Comparison of ENCODE assay signal across 8 cellular contexts in the genomic region with DNA sequence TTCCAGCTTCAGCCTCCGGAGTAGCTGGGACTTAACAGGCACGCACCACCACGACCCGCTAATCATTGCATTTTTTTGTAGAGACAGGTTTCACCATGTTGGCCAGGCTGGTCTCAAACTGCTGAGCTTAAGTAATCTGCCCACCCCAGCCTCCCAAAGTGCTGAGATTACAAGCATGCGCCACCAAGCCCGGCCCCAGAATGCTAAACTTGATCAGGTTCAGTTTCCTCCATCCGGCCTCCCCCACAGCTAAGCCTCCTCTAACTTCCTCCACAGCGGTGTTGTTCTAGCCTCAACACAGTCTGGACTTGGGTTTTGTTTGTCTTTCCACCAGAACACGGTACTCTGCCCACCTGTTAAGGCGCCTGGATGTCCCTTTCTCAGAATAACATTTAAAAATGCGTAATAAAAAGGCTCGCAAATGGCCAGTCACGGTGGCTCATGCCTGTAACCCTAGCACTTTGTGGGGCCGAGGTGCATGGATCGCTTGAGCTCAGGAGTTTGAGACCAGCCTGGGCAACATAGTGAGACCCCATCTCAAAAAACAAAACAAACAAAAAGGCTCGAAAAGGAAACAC. TPM values are rescaled to one million over a fixed set of nuclear protein-coding genes. Genes with fewer than 3 reads are reported as not detected.
DNase-seq lines count a peak whose midpoint lies in the region; ATAC-seq, FAIRE-seq and TF ChIP-seq lines count a peak whose summit lies in the region.

No MANE protein-coding gene starts in this region.

- peak overlapping the region; percentile 98 for H3K4me2 ChIP-seq in Loucy (ENCODE audit: low read depth, low read length, poor library complexity, severe bottlenecking)
- peak overlapping the region; percentile 94 for H3K4me2 ChIP-seq in K562 (ENCODE audit: insufficient read depth, low read length)

- ATAC-seq in K562: peak; percentile 18
- ATAC-seq in sciatic nerve: no peak
- no peak for ATAC-seq in HG02642 (IDR thresholded peaks at IDR 0.05; ENCODE audit: poor library complexity, unreplicated experiment)

- H3K27me3 Mint-ChIP-seq in activated CD4-positive, alpha-beta T cell treated with anti-CD3 and anti-CD28 coated beads, Interleukin-2, amount 10 ng/mL, durations not matched to agents 7 days and 5 days: no peaks in the 10 kb centered on the region

- H3K9me1 ChIP-seq in K562 (ENCODE audit: control insufficient read depth, insufficient read depth, low read length): peaks cover 8% of the 10 kb centered on the region

- peaks cover 19% of the 10 kb centered on the region; the same call in 1 of the 2 replicates for H3K36me3 ChIP-seq in Loucy (ENCODE audit: insufficient read depth, low read length)
- peaks cover 47% of the 10 kb centered on the region for H3K36me3 ChIP-seq in K562 (ENCODE audit: control insufficient read depth, insufficient read depth, low read length)
- H3K36me3 ChIP-seq in thyroid gland: peaks cover 15 to 18% of the 10 kb centered on the region in 2 donors

- FAIRE-seq in K562 (lab: Jason Lieb, UNC): peak; percentile 63

- POLR2A ChIA-PET in activated CD4-positive, alpha-beta T cell treated with anti-CD3 and anti-CD28 coated beads, Interleukin-2, amount 10 ng/mL, durations not matched to agents 7 days and 5 days (lab: Charles Lee): no interaction called here
- POLR2A ChIA-PET in K562 (lab: Yijun Ruan, JAX): interaction anchor here (0.6 to 1.4 kb wide), 7 partner anchors 19 to 203 kb away, joined by 3 to 6 read pairs (median 3); partner anchors contain the start of gene LIN9

- peaks cover 55% of the 10 kb centered on the region for H3K4me1 Mint-ChIP-seq in activated CD4-positive, alpha-beta T cell treated with anti-CD3 and anti-CD28 coated beads, Interleukin-2, amount 10 ng/mL, durations not matched to agents 7 days and 5 days

- in situ Hi-C loops in K562 (cut with MboI): no loop called here

- TF ChIP-seq POLR2A in K562 (conservative IDR thresholded peaks at IDR 0.05) (no peak), thyroid gland (IDR thresholded peaks at IDR 0.05) (no peak)

- H2AFZ ChIP-seq in Loucy (ENCODE audit: low read length) (no peak overlapping the region), K562 (ENCODE audit: low read depth, low read length) (no peak overlapping the region)

- intact Hi-C loops in K562 (cut with micrococcal nuclease) (loop anchor here (5.0 kb wide), 2 partner anchors 98 to 203 kb away; partner anchors contain the start of gene LIN9), sciatic nerve (cut with DNase I) (no loop called here), thyroid gland (cut with DNase I) (no loop called here)

- H3K9ac ChIP-seq in Loucy (ENCODE audit: low read depth, low read length, poor library complexity, severe bottlenecking) (peak overlapping the region; percentile 92), K562 (ENCODE audit: insufficient read depth in 1 of 2, low read depth in 2 of 2, low read length in 2 of 2) (peak overlapping the region; percentile 76 to 87)

- H3K4me1 ChIP-seq in Loucy (ENCODE audit: insufficient read depth, low read length, poor library complexity, severe bottlenecking) (peaks cover 53% of the 10 kb centered on the region), K562 (replicated peaks in 1 of 2; ENCODE audit: control insufficient read depth in 2 of 2, insufficient read depth in 2 of 2, low read length in 2 of 2) (peaks cover 33 to 34% of the 10 kb centered on the region in 2 experiments), thyroid gland (peaks cover 27 to 37% of the 10 kb centered on the region in 2 donors)

- H3F3A ChIP-seq in Loucy (ENCODE audit: low read depth): no peaks in the 10 kb centered on the region

- H3K27ac Mint-ChIP-seq in activated CD4-positive, alpha-beta T cell treated with anti-CD3 and anti-CD28 coated beads, Interleukin-2, amount 10 ng/mL, durations not matched to agents 7 days and 5 days: peak overlapping the region; percentile 93

- H3K79me2 ChIP-seq in Loucy (ENCODE audit: insufficient read depth, low read length) (peaks cover 70% of the 10 kb centered on the region), K562 (ENCODE audit: control insufficient read depth, insufficient read depth, low read length) (peaks cover 67% of the 10 kb centered on the region)

- H3K9me3 ChIP-seq in Loucy (ENCODE audit: insufficient read depth, low read depth, low read length): no peaks in the 10 kb centered on the region
- no peaks in the 10 kb centered on the region for H3K9me3 ChIP-seq in K562 (replicated peaks; ENCODE audit: control insufficient read depth, insufficient read depth, low read depth, low read length)
- no peaks in the 10 kb centered on the region for H3K9me3 ChIP-seq in thyroid gland

- TF ChIP-seq CTCF in Loucy (conservative IDR thresholded peaks at IDR 0.05; ENCODE audit: low read length) (no peak), K562 (IDR thresholded peaks at IDR 0.05 in 2 of 3, conservative IDR thresholded peaks at IDR 0.05 in 1 of 3; ENCODE audit: insufficient read depth in 2 of 3, low read depth in 1 of 3, low read length in 3 of 3) (no peak), thyroid gland (IDR thresholded peaks at IDR 0.05) (no peak)

- no peak for TF ChIP-seq EP300 in K562 (IDR thresholded peaks at IDR 0.05; ENCODE audit: low read length)

- H3K9me2 ChIP-seq in Loucy (replicated peaks; ENCODE audit: low read depth, low read length): no peaks in the 10 kb centered on the region

- no peaks in the 10 kb centered on the region for H3K27me3 ChIP-seq in Loucy (ENCODE audit: insufficient read depth, low read length, poor library complexity, severe bottlenecking)
- no peaks in the 10 kb centered on the region for H3K27me3 ChIP-seq in K562 (ENCODE audit: control insufficient read depth in 2 of 2, insufficient read depth in 2 of 2, low read length in 2 of 2)
- H3K27me3 ChIP-seq in thyroid gland: no peaks in the 10 kb centered on the region

- peaks cover 69% of the 10 kb centered on the region for H4K20me1 ChIP-seq in Loucy (ENCODE audit: insufficient read depth, low read length, poor library complexity, severe bottlenecking)
- H4K20me1 ChIP-seq in K562 (replicated peaks; ENCODE audit: control insufficient read depth, insufficient read depth, low read length): peaks cover 26% of the 10 kb centered on the region

- H3K27ac ChIP-seq in K562 (ENCODE audit: extremely low read depth, low read depth, low read length) (peak overlapping the region; percentile 12; the same call in 1 of the 3 replicates), thyroid gland (no peak overlapping the region)

- no TSS peak for BruUV-seq in K562 (replicated peaks; lab: Mats Ljungman, UMichigan)

- no peaks in the 10 kb centered on the region for H3K9me3 Mint-ChIP-seq in activated CD4-positive, alpha-beta T cell treated with anti-CD3 and anti-CD28 coated beads, Interleukin-2, amount 10 ng/mL, durations not matched to agents 7 days and 5 days

- H3K4me3 Mint-ChIP-seq in activated CD4-positive, alpha-beta T cell treated with anti-CD3 and anti-CD28 coated beads, Interleukin-2, amount 10 ng/mL, durations not matched to agents 7 days and 5 days: peak overlapping the region; percentile 88

- peaks cover 23% of the 10 kb centered on the region for H3K36me3 Mint-ChIP-seq in activated CD4-positive, alpha-beta T cell treated with anti-CD3 and anti-CD28 coated beads, Interleukin-2, amount 10 ng/mL, durations not matched to agents 7 days and 5 days (ENCODE audit: low read depth)

- no peak; a peak in 1 of 4 replicates for TF ChIP-seq RAD21 in K562 (CRISPR knock-in tag; conservative IDR thresholded peaks at IDR 0.05 in 1 of 2, IDR thresholded peaks at IDR 0.05 in 1 of 2)

- H3K4me3 ChIP-seq in Loucy (ENCODE audit: low read length, poor library complexity, severe bottlenecking) (peak overlapping the region; percentile 91), K562 (peak overlapping the region; percentile 78; the same call in 1 of the 2 replicates), thyroid gland (replicated peaks in 1 of 3) (no peak overlapping the region)

- peak; percentile 39 for DNase-seq in activated CD4-positive, alpha-beta T cell treated with anti-CD3 and anti-CD28 coated beads, Interleukin-2, amount 10 ng/mL, durations not matched to agents 7 days and 5 days
- DNase-seq in activated CD4-positive, alpha-beta T cell treated with anti-CD3 and anti-CD28 coated beads for 4 hours: no peak
- DNase-seq in K562 (ENCODE audit: extremely low read depth in 1 of 4, low spot score in 3 of 4): peak in 2 of 4 experiments; percentile 58 to 72
- DNase-seq in sciatic nerve (ENCODE audit: low spot score): peak; percentile 45
- no peak for DNase-seq in thyroid gland
- no peak for DNase-seq in inferior parietal cortex (ENCODE audit: extremely low spot score)

- CTCF ChIA-PET in activated CD4-positive, alpha-beta T cell treated with anti-CD3 and anti-CD28 coated beads, Interleukin-2, amount 10 ng/mL, durations not matched to agents 7 days and 5 days (lab: Charles Lee): interaction anchor here (0.7 to 5.0 kb wide), 7 partner anchors 11 to 72 kb away, joined by 3 to 22 read pairs (median 4); no protein-coding TSS in a partner anchor
- CTCF ChIA-PET in K562 (lab: Yijun Ruan, JAX; ENCODE audit: low intra/inter-chr PET ratio): no interaction called here

- WGBS in K562 (ENCODE audit: insufficient coverage, low coverage, missing lambda C conversion rate): 4% methylated on average over 16 of the region's 16 CpGs
- WGBS in thyroid gland, 2 donors: 78 to 79% methylated on average over 16 of the region's 16 CpGs

RNA-seq across cellular contexts. Expression of gene PARP1, which starts 2.4 kb away (rescaled TPM):
- total RNA-seq in activated CD4-positive, alpha-beta T cell treated with anti-CD3 and anti-CD28 coated beads, Interleukin-2, amount 10 ng/mL, durations not matched to agents 7 days and 5 days: 100 to 1,000 TPM; 167 to 187 TPM
- total RNA-seq in K562 (2011; cell fraction: chromatin; rRNA removed; ENCODE audit: low replicate concordance): 139 and 225 TPM in 2 replicates
- total RNA-seq in K562 (2011; cell fraction: nucleolus; rRNA removed): 160 and 161 TPM in 2 replicates
- 144 and 147 TPM in 2 replicates for total RNA-seq in K562 (2011; cell fraction: nucleoplasm; rRNA removed)
- total RNA-seq in K562 (2014; rRNA removed): 300 and 416 TPM in 2 replicates
- 187 and 203 TPM in 2 replicates for total RNA-seq in K562 (2014; rRNA removed; fragmentation: Illumina TruSeq; extraction: Trizol)
- 216 and 225 TPM in 2 replicates for total RNA-seq in K562 (2015; rRNA removed; fragmentation: Illumina TruSeq; extraction: Trizol)
- total RNA-seq in K562 (2021): 245 and 279 TPM in 2 replicates
- 250 and 286 TPM in 2 replicates for polyA plus RNA-seq in K562 (2011; rRNA removed)
- 274 and 360 TPM in 2 replicates for polyA plus RNA-seq in K562 (2011; cell fraction: cytosol; rRNA removed)
- polyA plus RNA-seq in K562 (2011; cell fraction: nucleus; rRNA removed): 178 and 198 TPM in 2 replicates
- 145 and 231 TPM in 2 replicates for polyA plus RNA-seq in K562 (2012)
- polyA plus RNA-seq in K562 (2014; fragmentation: Illumina TruSeq; extraction: Trizol): 262 and 306 TPM in 2 replicates
- polyA plus RNA-seq in K562 (2014; fragmentation: Nextera tagmentation; extraction: Ambion mirVana): 100 to 1,000 TPM; 121 to 211 TPM
- 272 and 273 TPM in 2 replicates for polyA plus RNA-seq in K562 (2014; rRNA removed)
- 294 and 321 TPM in 2 replicates for polyA minus RNA-seq in K562 (2011; rRNA and poly(A)+ RNA removed)
- polyA minus RNA-seq in K562 (2011; cell fraction: cytosol; rRNA and poly(A)+ RNA removed): 158 and 169 TPM in 2 replicates
- 96.9 and 122 TPM in 2 replicates for polyA minus RNA-seq in K562 (2011; cell fraction: nucleus; rRNA and poly(A)+ RNA removed)
- total RNA-seq in sciatic nerve: 85.2 TPM
- total RNA-seq in thyroid gland: 100 to 1,000 TPM in 2 of 4 donors, 10 to 100 TPM in 2; 47.8 to 103 (median 90.5) TPM

Comparison
In these comparisons a context has a peak if more than half of its experiments do, and no peak if none do; other contexts are left out.
1. DNase-seq: peak in activated CD4-positive, alpha-beta T cell treated with anti-CD3 and anti-CD28 coated beads, Interleukin-2, amount 10 ng/mL, durations not matched to agents 7 days and 5 days (single experiment) and sciatic nerve (single experiment); none in activated CD4-positive, alpha-beta T cell treated with anti-CD3 and anti-CD28 coated beads for 4 hours (0 of 2), thyroid gland (0 of 2) and inferior parietal cortex (single experiment).
2. H3K4me3 ChIP-seq: peak in Loucy (single experiment) and K562 (single experiment); none in thyroid gland (0 of 3).